Comparison of ENCODE assay signal across 1 cellular context in the genomic region with DNA sequence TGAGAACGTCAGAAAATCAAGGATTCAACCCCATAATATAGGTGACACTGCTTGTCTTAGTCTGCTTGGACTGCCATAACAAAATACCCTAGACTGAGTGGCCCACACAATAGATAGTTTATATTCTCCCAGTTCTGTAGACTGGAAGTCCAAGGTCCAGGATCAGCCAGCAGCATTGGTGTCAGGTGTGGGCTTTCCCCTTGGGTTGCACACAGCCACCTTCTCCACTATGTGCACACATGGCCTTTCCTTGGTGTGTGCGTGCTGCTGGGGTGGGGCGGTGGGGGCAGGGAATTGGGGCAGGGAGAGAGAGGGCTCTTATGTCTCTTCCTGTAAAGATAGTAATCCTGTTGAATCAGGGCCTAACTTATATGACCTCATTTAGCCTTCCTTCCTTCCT.
TF ChIP-seq lines count a peak whose summit lies in the region.

No MANE protein-coding gene starts in this region.

TF ChIP-seq in HepG2, 621 proteins besides CTCF, POLR2A, EP300 and RAD21 (continued from another document and continues in another):
- TF ChIP-seq, protein P1, sequence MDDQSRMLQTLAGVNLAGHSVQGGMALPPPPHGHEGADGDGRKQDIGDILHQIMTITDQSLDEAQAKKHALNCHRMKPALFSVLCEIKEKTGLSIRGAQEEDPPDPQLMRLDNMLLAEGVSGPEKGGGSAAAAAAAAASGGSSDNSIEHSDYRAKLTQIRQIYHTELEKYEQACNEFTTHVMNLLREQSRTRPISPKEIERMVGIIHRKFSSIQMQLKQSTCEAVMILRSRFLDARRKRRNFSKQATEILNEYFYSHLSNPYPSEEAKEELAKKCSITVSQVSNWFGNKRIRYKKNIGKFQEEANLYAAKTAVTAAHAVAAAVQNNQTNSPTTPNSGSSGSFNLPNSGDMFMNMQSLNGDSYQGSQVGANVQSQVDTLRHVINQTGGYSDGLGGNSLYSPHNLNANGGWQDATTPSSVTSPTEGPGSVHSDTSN (CRISPR knock-in tag; IDR thresholded peaks at IDR 0.05; ENCODE audit: borderline replicate concordance) = no peak
- TF ChIP-seq ZNF644 (CRISPR knock-in tag; IDR thresholded peaks at IDR 0.05; ENCODE audit: low read depth) (peak; percentile 93), ATF7-NPFF (CRISPR knock-in tag; IDR thresholded peaks at IDR 0.05; ENCODE audit: low read depth) (no peak), CENPT (CRISPR knock-in tag; IDR thresholded peaks at IDR 0.05; ENCODE audit: low read depth) (no peak), NR2F6 (IDR thresholded peaks at IDR 0.05) (no peak), NR2F6 (CRISPR knock-in tag; IDR thresholded peaks at IDR 0.05) (0 out of 2 replicates have a peak, but pooled peaks have one; percentile 27), MYC (CRISPR knock-in tag; IDR thresholded peaks at IDR 0.05; ENCODE audit: borderline replicate concordance) (peak; percentile 64; the same call in 1 of the 2 replicates), TARDBP (CRISPR knock-in tag; IDR thresholded peaks at IDR 0.05) (peak; percentile 52; the same call in 1 of the 2 replicates), KDM6A (CRISPR knock-in tag; IDR thresholded peaks at IDR 0.05; ENCODE audit: low read depth) (0 out of 2 replicates have a peak, but pooled peaks have one; percentile 15), ISX (CRISPR knock-in tag; conservative IDR thresholded peaks at IDR 0.05) (no peak), CEBPG (CRISPR knock-in tag; IDR thresholded peaks at IDR 0.05) (peak; percentile 6; the same call in 1 of the 2 replicates), SOX6 (IDR thresholded peaks at IDR 0.05) (no peak), SOX6 (CRISPR knock-in tag; IDR thresholded peaks at IDR 0.05) (peak; percentile 74), RFX5 (IDR thresholded peaks at IDR 0.05; ENCODE audit: low read depth, low read length) (no peak), ZNF253 (CRISPR knock-in tag; IDR thresholded peaks at IDR 0.05; ENCODE audit: borderline replicate concordance) (no peak), NFE2L1 (CRISPR knock-in tag; IDR thresholded peaks at IDR 0.05; ENCODE audit: borderline replicate concordance) (no peak), ETV5 (CRISPR knock-in tag; IDR thresholded peaks at IDR 0.05; ENCODE audit: borderline replicate concordance) (peak; percentile 13; the same call in 1 of the 2 replicates), HNF4A (CRISPR knock-in tag; IDR thresholded peaks at IDR 0.05) (peak; percentile 89), ZNF737 (CRISPR knock-in tag; IDR thresholded peaks at IDR 0.05; ENCODE audit: borderline replicate concordance) (no peak), ARNTL (CRISPR knock-in tag; IDR thresholded peaks at IDR 0.05) (peak; percentile 23; the same call in 1 of the 2 replicates), NCOR1 (IDR thresholded peaks at IDR 0.05; ENCODE audit: borderline replicate concordance, low read length) (peak; percentile 59; the same call in 1 of the 2 replicates), ZNF614 (CRISPR knock-in tag; IDR thresholded peaks at IDR 0.05; ENCODE audit: borderline replicate concordance) (peak; percentile 49; the same call in 1 of the 2 replicates), HDAC2 (CRISPR knock-in tag; IDR thresholded peaks at IDR 0.05) (0 out of 2 replicates have a peak, but pooled peaks have one; percentile 25), GATAD2A (CRISPR knock-in tag; IDR thresholded peaks at IDR 0.05) (peak; percentile 53; the same call in 1 of the 2 replicates), RBM39 (IDR thresholded peaks at IDR 0.05; ENCODE audit: low read depth, low read length, poor library complexity, severe bottlenecking) (no peak), HMG20A (CRISPR knock-in tag; IDR thresholded peaks at IDR 0.05; ENCODE audit: borderline replicate concordance) (peak; percentile 52; the same call in 1 of the 2 replicates)
- TF ChIP-seq, protein P2, sequence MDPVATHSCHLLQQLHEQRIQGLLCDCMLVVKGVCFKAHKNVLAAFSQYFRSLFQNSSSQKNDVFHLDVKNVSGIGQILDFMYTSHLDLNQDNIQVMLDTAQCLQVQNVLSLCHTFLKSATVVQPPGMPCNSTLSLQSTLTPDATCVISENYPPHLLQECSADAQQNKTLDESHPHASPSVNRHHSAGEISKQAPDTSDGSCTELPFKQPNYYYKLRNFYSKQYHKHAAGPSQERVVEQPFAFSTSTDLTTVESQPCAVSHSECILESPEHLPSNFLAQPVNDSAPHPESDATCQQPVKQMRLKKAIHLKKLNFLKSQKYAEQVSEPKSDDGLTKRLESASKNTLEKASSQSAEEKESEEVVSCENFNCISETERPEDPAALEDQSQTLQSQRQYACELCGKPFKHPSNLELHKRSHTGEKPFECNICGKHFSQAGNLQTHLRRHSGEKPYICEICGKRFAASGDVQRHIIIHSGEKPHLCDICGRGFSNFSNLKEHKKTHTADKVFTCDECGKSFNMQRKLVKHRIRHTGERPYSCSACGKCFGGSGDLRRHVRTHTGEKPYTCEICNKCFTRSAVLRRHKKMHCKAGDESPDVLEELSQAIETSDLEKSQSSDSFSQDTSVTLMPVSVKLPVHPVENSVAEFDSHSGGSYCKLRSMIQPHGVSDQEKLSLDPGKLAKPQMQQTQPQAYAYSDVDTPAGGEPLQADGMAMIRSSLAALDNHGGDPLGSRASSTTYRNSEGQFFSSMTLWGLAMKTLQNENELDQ (CRISPR knock-in tag; IDR thresholded peaks at IDR 0.05; ENCODE audit: borderline replicate concordance) = no peak
- TF ChIP-seq, protein P3, sequence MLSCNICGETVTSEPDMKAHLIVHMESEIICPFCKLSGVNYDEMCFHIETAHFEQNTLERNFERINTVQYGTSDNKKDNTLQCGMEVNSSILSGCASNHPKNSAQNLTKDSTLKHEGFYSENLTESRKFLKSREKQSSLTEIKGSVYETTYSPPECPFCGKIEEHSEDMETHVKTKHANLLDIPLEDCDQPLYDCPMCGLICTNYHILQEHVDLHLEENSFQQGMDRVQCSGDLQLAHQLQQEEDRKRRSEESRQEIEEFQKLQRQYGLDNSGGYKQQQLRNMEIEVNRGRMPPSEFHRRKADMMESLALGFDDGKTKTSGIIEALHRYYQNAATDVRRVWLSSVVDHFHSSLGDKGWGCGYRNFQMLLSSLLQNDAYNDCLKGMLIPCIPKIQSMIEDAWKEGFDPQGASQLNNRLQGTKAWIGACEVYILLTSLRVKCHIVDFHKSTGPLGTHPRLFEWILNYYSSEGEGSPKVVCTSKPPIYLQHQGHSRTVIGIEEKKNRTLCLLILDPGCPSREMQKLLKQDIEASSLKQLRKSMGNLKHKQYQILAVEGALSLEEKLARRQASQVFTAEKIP (CRISPR knock-in tag; IDR thresholded peaks at IDR 0.05; ENCODE audit: borderline replicate concordance) = no peak
- TF ChIP-seq, protein P4, sequence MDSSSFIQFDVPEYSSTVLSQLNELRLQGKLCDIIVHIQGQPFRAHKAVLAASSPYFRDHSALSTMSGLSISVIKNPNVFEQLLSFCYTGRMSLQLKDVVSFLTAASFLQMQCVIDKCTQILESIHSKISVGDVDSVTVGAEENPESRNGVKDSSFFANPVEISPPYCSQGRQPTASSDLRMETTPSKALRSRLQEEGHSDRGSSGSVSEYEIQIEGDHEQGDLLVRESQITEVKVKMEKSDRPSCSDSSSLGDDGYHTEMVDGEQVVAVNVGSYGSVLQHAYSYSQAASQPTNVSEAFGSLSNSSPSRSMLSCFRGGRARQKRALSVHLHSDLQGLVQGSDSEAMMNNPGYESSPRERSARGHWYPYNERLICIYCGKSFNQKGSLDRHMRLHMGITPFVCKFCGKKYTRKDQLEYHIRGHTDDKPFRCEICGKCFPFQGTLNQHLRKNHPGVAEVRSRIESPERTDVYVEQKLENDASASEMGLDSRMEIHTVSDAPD (CRISPR knock-in tag; IDR thresholded peaks at IDR 0.05) = no peak
- TF ChIP-seq, protein P5, sequence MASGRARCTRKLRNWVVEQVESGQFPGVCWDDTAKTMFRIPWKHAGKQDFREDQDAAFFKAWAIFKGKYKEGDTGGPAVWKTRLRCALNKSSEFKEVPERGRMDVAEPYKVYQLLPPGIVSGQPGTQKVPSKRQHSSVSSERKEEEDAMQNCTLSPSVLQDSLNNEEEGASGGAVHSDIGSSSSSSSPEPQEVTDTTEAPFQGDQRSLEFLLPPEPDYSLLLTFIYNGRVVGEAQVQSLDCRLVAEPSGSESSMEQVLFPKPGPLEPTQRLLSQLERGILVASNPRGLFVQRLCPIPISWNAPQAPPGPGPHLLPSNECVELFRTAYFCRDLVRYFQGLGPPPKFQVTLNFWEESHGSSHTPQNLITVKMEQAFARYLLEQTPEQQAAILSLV (CRISPR knock-in tag; IDR thresholded peaks at IDR 0.05; ENCODE audit: borderline replicate concordance) = no peak
- TF ChIP-seq, protein P6, sequence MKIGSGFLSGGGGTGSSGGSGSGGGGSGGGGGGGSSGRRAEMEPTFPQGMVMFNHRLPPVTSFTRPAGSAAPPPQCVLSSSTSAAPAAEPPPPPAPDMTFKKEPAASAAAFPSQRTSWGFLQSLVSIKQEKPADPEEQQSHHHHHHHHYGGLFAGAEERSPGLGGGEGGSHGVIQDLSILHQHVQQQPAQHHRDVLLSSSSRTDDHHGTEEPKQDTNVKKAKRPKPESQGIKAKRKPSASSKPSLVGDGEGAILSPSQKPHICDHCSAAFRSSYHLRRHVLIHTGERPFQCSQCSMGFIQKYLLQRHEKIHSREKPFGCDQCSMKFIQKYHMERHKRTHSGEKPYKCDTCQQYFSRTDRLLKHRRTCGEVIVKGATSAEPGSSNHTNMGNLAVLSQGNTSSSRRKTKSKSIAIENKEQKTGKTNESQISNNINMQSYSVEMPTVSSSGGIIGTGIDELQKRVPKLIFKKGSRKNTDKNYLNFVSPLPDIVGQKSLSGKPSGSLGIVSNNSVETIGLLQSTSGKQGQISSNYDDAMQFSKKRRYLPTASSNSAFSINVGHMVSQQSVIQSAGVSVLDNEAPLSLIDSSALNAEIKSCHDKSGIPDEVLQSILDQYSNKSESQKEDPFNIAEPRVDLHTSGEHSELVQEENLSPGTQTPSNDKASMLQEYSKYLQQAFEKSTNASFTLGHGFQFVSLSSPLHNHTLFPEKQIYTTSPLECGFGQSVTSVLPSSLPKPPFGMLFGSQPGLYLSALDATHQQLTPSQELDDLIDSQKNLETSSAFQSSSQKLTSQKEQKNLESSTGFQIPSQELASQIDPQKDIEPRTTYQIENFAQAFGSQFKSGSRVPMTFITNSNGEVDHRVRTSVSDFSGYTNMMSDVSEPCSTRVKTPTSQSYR (CRISPR knock-in tag; IDR thresholded peaks at IDR 0.05; ENCODE audit: borderline replicate concordance) = peak; percentile 86; the same call in 1 of the 2 replicates
- TF ChIP-seq, protein P7, sequence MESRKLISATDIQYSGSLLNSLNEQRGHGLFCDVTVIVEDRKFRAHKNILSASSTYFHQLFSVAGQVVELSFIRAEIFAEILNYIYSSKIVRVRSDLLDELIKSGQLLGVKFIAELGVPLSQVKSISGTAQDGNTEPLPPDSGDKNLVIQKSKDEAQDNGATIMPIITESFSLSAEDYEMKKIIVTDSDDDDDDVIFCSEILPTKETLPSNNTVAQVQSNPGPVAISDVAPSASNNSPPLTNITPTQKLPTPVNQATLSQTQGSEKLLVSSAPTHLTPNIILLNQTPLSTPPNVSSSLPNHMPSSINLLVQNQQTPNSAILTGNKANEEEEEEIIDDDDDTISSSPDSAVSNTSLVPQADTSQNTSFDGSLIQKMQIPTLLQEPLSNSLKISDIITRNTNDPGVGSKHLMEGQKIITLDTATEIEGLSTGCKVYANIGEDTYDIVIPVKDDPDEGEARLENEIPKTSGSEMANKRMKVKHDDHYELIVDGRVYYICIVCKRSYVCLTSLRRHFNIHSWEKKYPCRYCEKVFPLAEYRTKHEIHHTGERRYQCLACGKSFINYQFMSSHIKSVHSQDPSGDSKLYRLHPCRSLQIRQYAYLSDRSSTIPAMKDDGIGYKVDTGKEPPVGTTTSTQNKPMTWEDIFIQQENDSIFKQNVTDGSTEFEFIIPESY (CRISPR knock-in tag; IDR thresholded peaks at IDR 0.05) = no peak
- TF ChIP-seq, protein P8, sequence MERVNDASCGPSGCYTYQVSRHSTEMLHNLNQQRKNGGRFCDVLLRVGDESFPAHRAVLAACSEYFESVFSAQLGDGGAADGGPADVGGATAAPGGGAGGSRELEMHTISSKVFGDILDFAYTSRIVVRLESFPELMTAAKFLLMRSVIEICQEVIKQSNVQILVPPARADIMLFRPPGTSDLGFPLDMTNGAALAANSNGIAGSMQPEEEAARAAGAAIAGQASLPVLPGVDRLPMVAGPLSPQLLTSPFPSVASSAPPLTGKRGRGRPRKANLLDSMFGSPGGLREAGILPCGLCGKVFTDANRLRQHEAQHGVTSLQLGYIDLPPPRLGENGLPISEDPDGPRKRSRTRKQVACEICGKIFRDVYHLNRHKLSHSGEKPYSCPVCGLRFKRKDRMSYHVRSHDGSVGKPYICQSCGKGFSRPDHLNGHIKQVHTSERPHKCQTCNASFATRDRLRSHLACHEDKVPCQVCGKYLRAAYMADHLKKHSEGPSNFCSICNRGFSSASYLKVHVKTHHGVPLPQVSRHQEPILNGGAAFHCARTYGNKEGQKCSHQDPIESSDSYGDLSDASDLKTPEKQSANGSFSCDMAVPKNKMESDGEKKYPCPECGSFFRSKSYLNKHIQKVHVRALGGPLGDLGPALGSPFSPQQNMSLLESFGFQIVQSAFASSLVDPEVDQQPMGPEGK (CRISPR knock-in tag; IDR thresholded peaks at IDR 0.05) = peak; percentile 60; the same call in 1 of the 2 replicates
- TF ChIP-seq, protein P9, sequence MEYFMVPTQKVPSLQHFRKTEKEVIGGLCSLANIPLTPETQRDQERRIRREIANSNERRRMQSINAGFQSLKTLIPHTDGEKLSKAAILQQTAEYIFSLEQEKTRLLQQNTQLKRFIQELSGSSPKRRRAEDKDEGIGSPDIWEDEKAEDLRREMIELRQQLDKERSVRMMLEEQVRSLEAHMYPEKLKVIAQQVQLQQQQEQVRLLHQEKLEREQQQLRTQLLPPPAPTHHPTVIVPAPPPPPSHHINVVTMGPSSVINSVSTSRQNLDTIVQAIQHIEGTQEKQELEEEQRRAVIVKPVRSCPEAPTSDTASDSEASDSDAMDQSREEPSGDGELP (IDR thresholded peaks at IDR 0.05; ENCODE audit: borderline replicate concordance, low read depth) = peak; percentile 18; the same call in 1 of the 2 replicates
- TF ChIP-seq, protein P10, sequence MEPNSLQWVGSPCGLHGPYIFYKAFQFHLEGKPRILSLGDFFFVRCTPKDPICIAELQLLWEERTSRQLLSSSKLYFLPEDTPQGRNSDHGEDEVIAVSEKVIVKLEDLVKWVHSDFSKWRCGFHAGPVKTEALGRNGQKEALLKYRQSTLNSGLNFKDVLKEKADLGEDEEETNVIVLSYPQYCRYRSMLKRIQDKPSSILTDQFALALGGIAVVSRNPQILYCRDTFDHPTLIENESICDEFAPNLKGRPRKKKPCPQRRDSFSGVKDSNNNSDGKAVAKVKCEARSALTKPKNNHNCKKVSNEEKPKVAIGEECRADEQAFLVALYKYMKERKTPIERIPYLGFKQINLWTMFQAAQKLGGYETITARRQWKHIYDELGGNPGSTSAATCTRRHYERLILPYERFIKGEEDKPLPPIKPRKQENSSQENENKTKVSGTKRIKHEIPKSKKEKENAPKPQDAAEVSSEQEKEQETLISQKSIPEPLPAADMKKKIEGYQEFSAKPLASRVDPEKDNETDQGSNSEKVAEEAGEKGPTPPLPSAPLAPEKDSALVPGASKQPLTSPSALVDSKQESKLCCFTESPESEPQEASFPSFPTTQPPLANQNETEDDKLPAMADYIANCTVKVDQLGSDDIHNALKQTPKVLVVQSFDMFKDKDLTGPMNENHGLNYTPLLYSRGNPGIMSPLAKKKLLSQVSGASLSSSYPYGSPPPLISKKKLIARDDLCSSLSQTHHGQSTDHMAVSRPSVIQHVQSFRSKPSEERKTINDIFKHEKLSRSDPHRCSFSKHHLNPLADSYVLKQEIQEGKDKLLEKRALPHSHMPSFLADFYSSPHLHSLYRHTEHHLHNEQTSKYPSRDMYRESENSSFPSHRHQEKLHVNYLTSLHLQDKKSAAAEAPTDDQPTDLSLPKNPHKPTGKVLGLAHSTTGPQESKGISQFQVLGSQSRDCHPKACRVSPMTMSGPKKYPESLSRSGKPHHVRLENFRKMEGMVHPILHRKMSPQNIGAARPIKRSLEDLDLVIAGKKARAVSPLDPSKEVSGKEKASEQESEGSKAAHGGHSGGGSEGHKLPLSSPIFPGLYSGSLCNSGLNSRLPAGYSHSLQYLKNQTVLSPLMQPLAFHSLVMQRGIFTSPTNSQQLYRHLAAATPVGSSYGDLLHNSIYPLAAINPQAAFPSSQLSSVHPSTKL (CRISPR knock-in tag; IDR thresholded peaks at IDR 0.05) = peak; percentile 69; the same call in 1 of the 2 replicates
